8 cellular contexts compared by ENCODE assay signal in the genomic region with DNA sequence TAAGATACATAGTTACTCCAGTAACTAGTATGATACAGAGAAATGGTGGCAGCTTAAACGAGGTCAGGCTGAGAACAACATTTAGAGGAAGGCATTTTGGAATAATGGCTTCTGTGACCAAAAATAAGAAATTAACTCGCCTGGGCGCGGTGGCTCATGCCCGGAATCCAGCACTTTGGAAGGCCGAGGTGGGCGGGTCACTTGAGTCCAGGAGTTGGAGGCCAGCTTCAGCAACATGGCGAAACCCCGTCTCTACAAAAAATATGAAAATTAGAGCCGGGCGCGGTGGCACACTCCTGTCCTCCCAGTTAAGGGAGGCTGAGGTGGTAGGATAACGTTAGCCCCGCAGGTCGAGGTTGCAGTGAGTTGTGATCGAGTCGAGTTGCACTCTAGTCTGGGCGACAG. TPM values are rescaled to one million over a fixed set of nuclear protein-coding genes. Genes with fewer than 3 reads are reported as not detected.
DNase-seq lines count a peak whose midpoint lies in the region; ATAC-seq and TF ChIP-seq lines count a peak whose summit lies in the region.

No MANE protein-coding gene starts in this region.

- no peak for DNase-seq in T-helper 2 cell treated with Interferon-gamma antibody and Interleukin-4, amounts not matched to agents 5 μg/mL and 100 μg/mL, for 36 hours (ENCODE audit: low spot score)
- DNase-seq in T-helper 2 cell (no peak), activated B cell treated with CpG ODN at 0.5 μM for 24 hours (no peak), DMS79 treated with DMSO at 0.1 percent for 48 hours (lab: John Stamatoyannopoulos, UW) (no peak), erythroblast (lab: John Stamatoyannopoulos, UW) (no peak)
- DNase-seq in stimulated activated naive CD8-positive, alpha-beta T cell treated with anti-CD3 and anti-CD28 coated beads, Interleukin-15, amount 100 ng/mL, for 72 hours = no peak

- ATAC-seq in activated B cell treated with CpG ODN at 0.5 μM for 24 hours (ENCODE audit: low read depth) = no peak
- no peak for ATAC-seq in stimulated activated naive CD8-positive, alpha-beta T cell treated with anti-CD3 and anti-CD28 coated beads, Interleukin-15, amount 100 ng/mL, for 72 hours
- no peak for ATAC-seq in GM21529 (IDR thresholded peaks at IDR 0.05; ENCODE audit: unreplicated experiment)

- no peaks in the 10 kb centered on the region for H3K9me3 ChIP-seq in iPS-15b (ENCODE audit: control insufficient read depth, insufficient read depth, low read length)

- peak overlapping the region; percentile 55 for H3K4me3 ChIP-seq in iPS-15b (ENCODE audit: low read depth, low read length)

- peak overlapping the region; percentile 26 for H3K9ac ChIP-seq in iPS-15b (ENCODE audit: low read depth, low read length)

- H3K27me3 ChIP-seq in iPS-15b (ENCODE audit: control insufficient read depth, insufficient read depth, low read length) = peaks cover 19% of the 10 kb centered on the region

- intact Hi-C loops in activated B cell treated with CpG ODN at 0.5 μM for 24 hours (cut with micrococcal nuclease) = loop anchor here (1.0 kb wide), 1 partner anchor 9 kb away; no protein-coding TSS in a partner anchor

- no peak for TF ChIP-seq POLR2A in erythroblast (IDR thresholded peaks at IDR 0.05; ENCODE audit: low read length)

- H3K27ac Mint-ChIP-seq in T-helper 2 cell treated with Interferon-gamma antibody and Interleukin-4, amounts not matched to agents 5 μg/mL and 100 μg/mL, for 36 hours = peak overlapping the region; percentile 97
- H3K27ac Mint-ChIP-seq in activated B cell treated with CpG ODN at 0.5 μM for 24 hours = no peak overlapping the region
- peak overlapping the region in 1 of 2 donors; percentile 92 for H3K27ac Mint-ChIP-seq in stimulated activated naive CD8-positive, alpha-beta T cell treated with anti-CD3 and anti-CD28 coated beads, Interleukin-15, amount 100 ng/mL, for 72 hours

- peak overlapping the region; percentile 96 for H3K4me3 Mint-ChIP-seq in T-helper 2 cell treated with Interferon-gamma antibody and Interleukin-4, amounts not matched to agents 5 μg/mL and 100 μg/mL, for 36 hours
- H3K4me3 Mint-ChIP-seq in activated B cell treated with CpG ODN at 0.5 μM for 24 hours = peak overlapping the region; percentile 88
- H3K4me3 Mint-ChIP-seq in stimulated activated naive CD8-positive, alpha-beta T cell treated with anti-CD3 and anti-CD28 coated beads, Interleukin-15, amount 100 ng/mL, for 72 hours = peak overlapping the region; percentile 87 to 97

- peaks cover 12% of the 10 kb centered on the region for H3K36me3 Mint-ChIP-seq in T-helper 2 cell treated with Interferon-gamma antibody and Interleukin-4, amounts not matched to agents 5 μg/mL and 100 μg/mL, for 36 hours (ENCODE audit: low read depth)
- peaks cover 4% of the 10 kb centered on the region for H3K36me3 Mint-ChIP-seq in activated B cell treated with CpG ODN at 0.5 μM for 24 hours (ENCODE audit: low read depth)

- no peaks in the 10 kb centered on the region for H3K36me3 ChIP-seq in iPS-15b (ENCODE audit: control insufficient read depth, insufficient read depth, low read length)

- H3K4me1 ChIP-seq in iPS-15b (ENCODE audit: control insufficient read depth, insufficient read depth, low read length) = peaks cover 17% of the 10 kb centered on the region

- peaks cover 9% of the 10 kb centered on the region for H3K27me3 Mint-ChIP-seq in T-helper 2 cell treated with Interferon-gamma antibody and Interleukin-4, amounts not matched to agents 5 μg/mL and 100 μg/mL, for 36 hours (ENCODE audit: low read depth)
- no peaks in the 10 kb centered on the region for H3K27me3 Mint-ChIP-seq in activated B cell treated with CpG ODN at 0.5 μM for 24 hours
- H3K27me3 Mint-ChIP-seq in stimulated activated naive CD8-positive, alpha-beta T cell treated with anti-CD3 and anti-CD28 coated beads, Interleukin-15, amount 100 ng/mL, for 72 hours = no peaks in the 10 kb centered on the region

- H3K9me3 Mint-ChIP-seq in T-helper 2 cell treated with Interferon-gamma antibody and Interleukin-4, amounts not matched to agents 5 μg/mL and 100 μg/mL, for 36 hours = no peaks in the 10 kb centered on the region
- no peaks in the 10 kb centered on the region for H3K9me3 Mint-ChIP-seq in activated B cell treated with CpG ODN at 0.5 μM for 24 hours
- no peaks in the 10 kb centered on the region for H3K9me3 Mint-ChIP-seq in stimulated activated naive CD8-positive, alpha-beta T cell treated with anti-CD3 and anti-CD28 coated beads, Interleukin-15, amount 100 ng/mL, for 72 hours

- POLR2A ChIA-PET in activated B cell treated with CpG ODN at 0.5 μM for 24 hours (lab: Charles Lee) = interaction anchor here (5.2 kb wide), 1 partner anchor 10 kb away, joined by 69 read pairs; no protein-coding TSS in a partner anchor

- peaks cover 51% of the 10 kb centered on the region for H3K4me1 Mint-ChIP-seq in T-helper 2 cell treated with Interferon-gamma antibody and Interleukin-4, amounts not matched to agents 5 μg/mL and 100 μg/mL, for 36 hours (ENCODE audit: low read depth)
- H3K4me1 Mint-ChIP-seq in activated B cell treated with CpG ODN at 0.5 μM for 24 hours = peaks cover 49% of the 10 kb centered on the region
- H3K4me1 Mint-ChIP-seq in stimulated activated naive CD8-positive, alpha-beta T cell treated with anti-CD3 and anti-CD28 coated beads, Interleukin-15, amount 100 ng/mL, for 72 hours = peaks cover 63% of the 10 kb centered on the region

- no peak for TF ChIP-seq CTCF in activated B cell treated with CpG ODN at 0.5 μM for 24 hours (IDR thresholded peaks at IDR 0.05)

- CTCF ChIA-PET in activated B cell treated with CpG ODN at 0.5 μM for 24 hours (lab: Charles Lee) = no interaction called here

RNA-seq across cellular contexts. Expression of a gene that starts 1.8 kb away (rescaled TPM):
- total RNA-seq in activated B cell treated with CpG ODN at 0.5 μM for 24 hours = 69.6 and 79.5 TPM in 2 replicates
